8 cellular contexts compared by ENCODE assay signal in the genomic region with DNA sequence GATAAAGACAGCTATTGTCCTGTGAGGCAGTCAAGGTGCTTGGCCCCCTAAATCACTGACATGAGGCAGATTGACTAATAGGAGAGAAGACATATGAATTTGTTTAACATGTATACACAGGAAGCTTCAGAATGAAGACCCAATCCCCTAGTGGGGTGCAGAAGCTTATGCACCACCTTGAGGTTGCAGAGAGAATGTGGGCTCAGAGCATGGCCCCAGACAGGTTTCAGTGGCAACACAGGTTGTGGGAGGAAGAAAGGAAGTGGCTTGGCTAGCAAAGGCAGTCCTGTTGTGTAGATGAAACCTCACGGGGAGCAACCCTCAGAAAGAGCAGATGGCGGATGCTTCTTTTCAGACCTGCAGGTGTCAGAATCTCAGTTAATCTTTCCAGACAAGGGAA.
A peak's percentile ranks its signal among the peaks of the same experiment; 100 is the strongest.
DNase-seq lines count a peak whose midpoint lies in the region; ATAC-seq and TF ChIP-seq lines count a peak whose summit lies in the region.

No MANE protein-coding gene starts in this region.

- ATAC-seq in GM19328 (IDR thresholded peaks at IDR 0.05; ENCODE audit: unreplicated experiment) (peak; percentile 99), HG03095 (IDR thresholded peaks at IDR 0.05; ENCODE audit: unreplicated experiment) (peak; percentile 99)
- peak; percentile 90 to 95 for ATAC-seq in activated CD4-positive, CD25-positive, alpha-beta regulatory T cell treated with anti-CD3 and anti-CD28 coated beads, Interleukin-2, amount 50 U/mL, for 24 hours

- DNase-seq in germinal center (ENCODE audit: low spot score) (peak; percentile 70), NCI-H2107 (lab: John Stamatoyannopoulos, UW) (no peak), erythroblast (lab: John Stamatoyannopoulos, UW) (no peak), NCI-H1930 (lab: John Stamatoyannopoulos, UW) (no peak), GOT3 (lab: John Stamatoyannopoulos, UW) (no peak)

- TF ChIP-seq POLR2A in erythroblast (IDR thresholded peaks at IDR 0.05; ENCODE audit: low read length): no peak
